26 cellular contexts compared by ENCODE assay signal in genomic region chr12:10574307-10574706, GRCh38.
"Had no signal": no experiment of that assay in that cellular context is flagged by ENCODE, and none has a peak within 500 bp of the region (broad histone marks: within the 10 kb centered on the region; RNA-seq: fewer than 3 reads in every experiment).

No MANE protein-coding gene starts in this region.

- H3K4me3 ChIP-seq: esophagus squamous epithelium, heart right ventricle, left lung, mucosa of descending colon, ovary, right lobe of liver, thoracic aorta, tibial nerve, upper lobe of left lung had no signal

- H3K27me3 ChIP-seq: esophagus squamous epithelium, left lung, ovary, right lobe of liver, tibial nerve, upper lobe of left lung had no signal

- H3K4me1 Mint-ChIP-seq: mesothelial cell of epicardium; stimulated activated memory B cell treated with anti-CD40 and anti-IgM and Interleukin-4, amounts not matched to agents 10 μg/mL and 1 μg/mL and 100 μg/mL, for 72 hours had no signal

- H3K36me3 ChIP-seq: esophagus squamous epithelium, heart right ventricle, left lung, ovary, right lobe of liver, thoracic aorta, tibial nerve, upper lobe of left lung had no signal

- DNase-seq: cortex of kidney; effector memory CD8-positive, alpha-beta T cell; erythroblast; esophagus squamous epithelium; foreskin melanocyte; glutamatergic neuron; heart right ventricle; hippocampal formation; left cardiac atrium; left lung; mesenchymal stem cell; mucosa of descending colon; naive thymus-derived CD4-positive, alpha-beta T cell; nephron progenitor cell; occipital lobe; ovary; posterior cingulate gyrus; right lobe of liver; stimulated activated CD4-positive, alpha-beta T cell treated with anti-CD3 and anti-CD28 coated beads, Interleukin-2, amount 100 ng/mL, for 24 hours; stimulated activated CD4-positive, alpha-beta T cell treated with anti-CD3 and anti-CD28 coated beads, Interleukin-4, amount 100 ng/mL, for 4 hours; stimulated activated naive CD8-positive, alpha-beta T cell treated with anti-CD3 and anti-CD28 coated beads, Interleukin-15, Interleukin-2, amounts not matched to agents 100 U/mL and 50 U/mL, for 24 hours; upper lobe of left lung had no signal

- H3K27ac ChIP-seq: esophagus squamous epithelium, heart right ventricle, left lung, ovary, right lobe of liver, thoracic aorta, tibial nerve, upper lobe of left lung had no signal

- ATAC-seq: effector memory CD8-positive, alpha-beta T cell; heart right ventricle; left cardiac atrium; left lung; mucosa of descending colon; naive thymus-derived CD4-positive, alpha-beta T cell; right lobe of liver; stimulated activated memory B cell treated with anti-CD40 and anti-IgM and Interleukin-4, amounts not matched to agents 10 μg/mL and 1 μg/mL and 100 μg/mL, for 72 hours; stimulated activated naive CD8-positive, alpha-beta T cell treated with anti-CD3 and anti-CD28 coated beads, Interleukin-15, Interleukin-2, amounts not matched to agents 100 U/mL and 50 U/mL, for 24 hours had no signal

- H3K27ac Mint-ChIP-seq: effector memory CD8-positive, alpha-beta T cell; mesothelial cell of epicardium; naive thymus-derived CD4-positive, alpha-beta T cell; nephron progenitor cell; stimulated activated memory B cell treated with anti-CD40 and anti-IgM and Interleukin-4, amounts not matched to agents 10 μg/mL and 1 μg/mL and 100 μg/mL, for 72 hours had no signal

- H3K9me3 Mint-ChIP-seq: effector memory CD8-positive, alpha-beta T cell; stimulated activated memory B cell treated with anti-CD40 and anti-IgM and Interleukin-4, amounts not matched to agents 10 μg/mL and 1 μg/mL and 100 μg/mL, for 72 hours had no signal

- H3K9me3 ChIP-seq: esophagus squamous epithelium, heart right ventricle, left lung, mucosa of descending colon, ovary, right lobe of liver, thoracic aorta, tibial nerve, upper lobe of left lung had no signal

- H3K4me1 ChIP-seq: esophagus squamous epithelium, heart right ventricle, left lung, right lobe of liver, tibial nerve, upper lobe of left lung had no signal

- H3K4me3 Mint-ChIP-seq: effector memory CD8-positive, alpha-beta T cell; mesothelial cell of epicardium; naive thymus-derived CD4-positive, alpha-beta T cell; nephron progenitor cell; stimulated activated memory B cell treated with anti-CD40 and anti-IgM and Interleukin-4, amounts not matched to agents 10 μg/mL and 1 μg/mL and 100 μg/mL, for 72 hours had no signal

- H3K36me3 Mint-ChIP-seq: mesothelial cell of epicardium; naive thymus-derived CD4-positive, alpha-beta T cell; stimulated activated memory B cell treated with anti-CD40 and anti-IgM and Interleukin-4, amounts not matched to agents 10 μg/mL and 1 μg/mL and 100 μg/mL, for 72 hours had no signal

- H3K27me3 Mint-ChIP-seq: effector memory CD8-positive, alpha-beta T cell had no signal
